9 cellular contexts compared by ENCODE assay signal in the genomic region with DNA sequence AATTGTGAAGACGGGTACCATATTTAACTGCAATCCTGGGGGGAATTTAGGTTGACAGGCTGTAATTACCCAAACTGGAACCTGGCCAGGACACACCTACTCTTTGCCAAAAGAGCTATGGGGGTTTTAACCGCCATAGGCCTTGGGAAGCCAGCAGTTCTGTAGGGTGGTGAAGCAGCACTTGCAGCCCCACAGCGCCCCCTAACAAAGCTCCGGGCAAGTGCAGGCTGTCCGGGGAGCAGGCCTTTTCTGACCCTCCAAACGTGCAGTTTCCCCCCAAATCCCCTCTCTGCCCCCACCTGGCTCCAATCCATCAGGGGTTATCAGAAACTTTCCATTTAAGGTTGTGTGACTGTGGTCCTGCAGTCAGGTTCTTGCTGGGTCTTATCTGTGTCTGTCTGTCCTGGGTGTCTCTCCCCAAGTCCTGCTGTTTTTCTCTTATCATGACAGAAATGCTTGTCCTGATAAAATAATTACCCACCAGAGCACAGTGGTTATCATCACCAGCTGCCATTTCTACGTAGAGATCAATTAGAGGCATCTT.
A peak's percentile ranks its signal among the peaks of the same experiment; 100 is the strongest.
DNase-seq lines count a peak whose midpoint lies in the region; FAIRE-seq and TF ChIP-seq lines count a peak whose summit lies in the region.
"Had no signal": no experiment of that assay in that cellular context is flagged by ENCODE, and none has a peak within 500 bp of the region (broad histone marks: within the 10 kb centered on the region; RNA-seq: fewer than 3 reads in every experiment).

No MANE protein-coding gene starts in this region.

- no peaks in the 10 kb centered on the region for H3K4me1 ChIP-seq in sigmoid colon

- no peak for FAIRE-seq in GM12892 (lab: Jason Lieb, UNC)

- H3K4me3 ChIP-seq in GM06990 (replicated peaks; ENCODE audit: low read depth, low read length) (no peak overlapping the region), WERI-Rb-1 (ENCODE audit: low read depth, low read length) (no peak overlapping the region), fibroblast of the aortic adventitia (ENCODE audit: low read depth, low read length) (no peak overlapping the region), retinal pigment epithelial cell (ENCODE audit: low read length) (no peak overlapping the region), sigmoid colon (no peak overlapping the region)

- no peaks in the 10 kb centered on the region for H3K27me3 ChIP-seq in GM06990 (replicated peaks; ENCODE audit: control insufficient read depth, insufficient read depth, low read length)
- H3K27me3 ChIP-seq in WERI-Rb-1 (ENCODE audit: insufficient read depth, low read depth, severe bottlenecking), result no peaks in the 10 kb centered on the region
- H3K27me3 ChIP-seq in sigmoid colon, result no peaks in the 10 kb centered on the region

- H3K27ac ChIP-seq in WERI-Rb-1 (no peak overlapping the region), sigmoid colon (no peak overlapping the region)
- H3K27ac ChIP-seq: epithelial cell of prostate had no signal

- H3K36me3 ChIP-seq in GM06990 (ENCODE audit: control insufficient read depth, insufficient read depth, low read length) (no peaks in the 10 kb centered on the region), WERI-Rb-1 (no peaks in the 10 kb centered on the region), sigmoid colon (no peaks in the 10 kb centered on the region)

- TF ChIP-seq EP300 in sigmoid colon (IDR thresholded peaks at IDR 0.05), result no peak

- TF ChIP-seq CTCF in GM06990 (IDR thresholded peaks at IDR 0.05; ENCODE audit: insufficient read depth, low read length, poor library complexity, severe bottlenecking), result peak; percentile 78
- peak; percentile 89 for TF ChIP-seq CTCF in WERI-Rb-1 (IDR thresholded peaks at IDR 0.05; ENCODE audit: low read depth, low read length)
- TF ChIP-seq CTCF in fibroblast of the aortic adventitia (IDR thresholded peaks at IDR 0.05; ENCODE audit: insufficient read depth, low read length), result peak; percentile 56
- TF ChIP-seq CTCF in retinal pigment epithelial cell (conservative IDR thresholded peaks at IDR 0.05; ENCODE audit: low read depth, low read length), result peak; percentile 63
- TF ChIP-seq CTCF in sigmoid colon (IDR thresholded peaks at IDR 0.05), result peak in 1 of 4 experiments; percentile 12

- peak; percentile 24 for DNase-seq in GM06990 (ENCODE audit: extremely low read depth, insufficient read length)
- DNase-seq in NCI-H1417 treated with DMSO at 0.1 percent for 48 hours (lab: John Stamatoyannopoulos, UW), result peak; percentile 96
- DNase-seq in WERI-Rb-1, result peak; percentile 61
- peak; percentile 4 for DNase-seq in fibroblast of the aortic adventitia (ENCODE audit: low read depth)
- DNase-seq in retinal pigment epithelial cell (ENCODE audit: low read depth), result no peak
- DNase-seq in dedifferentiated amniotic fluid mesenchymal stem cell (ENCODE audit: extremely low spot score), result no peak
- no peak for DNase-seq in sigmoid colon
- no peak for DNase-seq in GM12892 (ENCODE audit: insufficient read length)

- H3K9me3 ChIP-seq in WERI-Rb-1 (ENCODE audit: severe bottlenecking) (no peaks in the 10 kb centered on the region), sigmoid colon (no peaks in the 10 kb centered on the region)

- intact Hi-C loops in sigmoid colon (cut with DNase I), result loop anchor here (5.0 kb wide), 2 partner anchors 385 to 400 kb away; no protein-coding TSS in a partner anchor

- TF ChIP-seq POLR2A in sigmoid colon (IDR thresholded peaks at IDR 0.05) (no peak), GM12892 (IDR thresholded peaks at IDR 0.05; ENCODE audit: low read depth, low read length) (no peak)

- WGBS in sigmoid colon, 2 donors, result 24 to 55% methylated on average over 7 of the region's 7 CpGs

Comparison
In these comparisons a context has a peak if more than half of its experiments do, and no peak if none do; other contexts are left out.
1. DNase-seq: peak in GM06990 (single experiment), NCI-H1417 treated with DMSO at 0.1 percent for 48 hours (single experiment), WERI-Rb-1 (single experiment) and fibroblast of the aortic adventitia (single experiment); none in retinal pigment epithelial cell (single experiment), dedifferentiated amniotic fluid mesenchymal stem cell (single experiment), sigmoid colon (single experiment) and GM12892 (single experiment).